Comparison of ENCODE assay signal across 19 cellular contexts in genomic region chr2:230557056-230557455, GRCh38.
DNase-seq lines count a peak whose midpoint lies in the region; ATAC-seq, FAIRE-seq and TF ChIP-seq lines count a peak whose summit lies in the region.
"Had no signal": no experiment of that assay in that cellular context is flagged by ENCODE, and none has a peak within 500 bp of the region (broad histone marks: within the 10 kb centered on the region; RNA-seq: fewer than 3 reads in every experiment).

No MANE protein-coding gene starts in this region.

- no peak overlapping the region for H3K4me3 Mint-ChIP-seq in stimulated activated memory B cell treated with anti-CD40 and anti-IgM and Interleukin-4, amounts not matched to agents 10 μg/mL and 1 μg/mL and 100 μg/mL, for 72 hours
- no peak overlapping the region for H3K4me3 Mint-ChIP-seq in activated T-helper 1 cell treated with anti-CD3 and anti-CD28 coated beads, Interleukin-12 subunit alpha, Interleukin-12 subunit beta, Interleukin-2, Interleukin-4 antibody, amounts not matched to agents 30 ng/mL and 10 ng/mL and 1 ng/mL, durations not matched to agents 14 hours and 24 hours and 36 hours
- H3K4me3 Mint-ChIP-seq: B cell; CD8-positive, alpha-beta T cell had no signal

- peak overlapping the region; percentile 25; the same call in 1 of the 3 replicates for H3K4me2 ChIP-seq in A549
- H3K4me2 ChIP-seq: BLaER1 treated with 17β-estradiol and CSF1 and Interleukin-3, amounts not matched to agents 10 nM and 100 nM had no signal

- no peak for TF ChIP-seq CTCF in A549 (IDR thresholded peaks at IDR 0.05)

- CTCF ChIA-PET in A549 (lab: Yijun Ruan, JAX), result no interaction called here

- no peak for TF ChIP-seq POLR2A in A549 (IDR thresholded peaks at IDR 0.05; ENCODE audit: low read length)

- H3K27me3 Mint-ChIP-seq in stimulated activated memory B cell treated with anti-CD40 and anti-IgM and Interleukin-4, amounts not matched to agents 10 μg/mL and 1 μg/mL and 100 μg/mL, for 72 hours, result no peaks in the 10 kb centered on the region
- peaks cover 4% of the 10 kb centered on the region for H3K27me3 Mint-ChIP-seq in activated T-helper 1 cell treated with anti-CD3 and anti-CD28 coated beads, Interleukin-12 subunit alpha, Interleukin-12 subunit beta, Interleukin-2, Interleukin-4 antibody, amounts not matched to agents 30 ng/mL and 10 ng/mL and 1 ng/mL, durations not matched to agents 14 hours and 24 hours and 36 hours (ENCODE audit: insufficient read depth)
- H3K27me3 Mint-ChIP-seq: B cell had no signal

- POLR2A ChIA-PET in A549 (lab: Yijun Ruan, JAX), result no interaction called here

- no peaks in the 10 kb centered on the region for H3K4me1 ChIP-seq in A549

- H3K4me1 Mint-ChIP-seq in stimulated activated memory B cell treated with anti-CD40 and anti-IgM and Interleukin-4, amounts not matched to agents 10 μg/mL and 1 μg/mL and 100 μg/mL, for 72 hours, result peaks cover 27% of the 10 kb centered on the region
- H3K4me1 Mint-ChIP-seq in activated T-helper 1 cell treated with anti-CD3 and anti-CD28 coated beads, Interleukin-12 subunit alpha, Interleukin-12 subunit beta, Interleukin-2, Interleukin-4 antibody, amounts not matched to agents 30 ng/mL and 10 ng/mL and 1 ng/mL, durations not matched to agents 14 hours and 24 hours and 36 hours (ENCODE audit: low read depth), result peaks cover 13% of the 10 kb centered on the region

- 0% methylated on average over 1 of the region's 1 CpG for WGBS in A549 (ENCODE audit: missing lambda C conversion rate)

- H3K27ac Mint-ChIP-seq in stimulated activated memory B cell treated with anti-CD40 and anti-IgM and Interleukin-4, amounts not matched to agents 10 μg/mL and 1 μg/mL and 100 μg/mL, for 72 hours, result peak overlapping the region; percentile 50
- no peak overlapping the region for H3K27ac Mint-ChIP-seq in activated T-helper 1 cell treated with anti-CD3 and anti-CD28 coated beads, Interleukin-12 subunit alpha, Interleukin-12 subunit beta, Interleukin-2, Interleukin-4 antibody, amounts not matched to agents 30 ng/mL and 10 ng/mL and 1 ng/mL, durations not matched to agents 14 hours and 24 hours and 36 hours
- H3K27ac Mint-ChIP-seq: B cell; CD8-positive, alpha-beta T cell had no signal

- ATAC-seq in A549, result no peak
- peak; percentile 75 for ATAC-seq in left colon
- no peak for ATAC-seq in stimulated activated memory B cell treated with anti-CD40 and anti-IgM and Interleukin-4, amounts not matched to agents 10 μg/mL and 1 μg/mL and 100 μg/mL, for 72 hours
- ATAC-seq in esophagus mucosa, result no peak
- ATAC-seq: CD8-positive, alpha-beta T cell had no signal

- H3K36me3 Mint-ChIP-seq in stimulated activated memory B cell treated with anti-CD40 and anti-IgM and Interleukin-4, amounts not matched to agents 10 μg/mL and 1 μg/mL and 100 μg/mL, for 72 hours, result peaks cover 10% of the 10 kb centered on the region
- peaks cover 9% of the 10 kb centered on the region for H3K36me3 Mint-ChIP-seq in activated T-helper 1 cell treated with anti-CD3 and anti-CD28 coated beads, Interleukin-12 subunit alpha, Interleukin-12 subunit beta, Interleukin-2, Interleukin-4 antibody, amounts not matched to agents 30 ng/mL and 10 ng/mL and 1 ng/mL, durations not matched to agents 14 hours and 24 hours and 36 hours (ENCODE audit: low read depth)
- H3K36me3 Mint-ChIP-seq: CD8-positive, alpha-beta T cell had no signal

- DNase-seq in A549 (ENCODE audit: low read depth in 1 of 2, low spot score in 1 of 2) (no peak), OCI-M1 (lab: John Stamatoyannopoulos, UW) (peak; percentile 42), left colon (no peak), EL (no peak)
- DNase-seq in activated T-helper 1 cell treated with anti-CD3 and anti-CD28 coated beads, Interleukin-12 subunit alpha, Interleukin-12 subunit beta, Interleukin-2, Interleukin-4 antibody, amounts not matched to agents 30 ng/mL and 10 ng/mL and 1 ng/mL, durations not matched to agents 14 hours and 24 hours and 36 hours (ENCODE audit: low spot score), result no peak
- DNase-seq: 8988T; Calu3; CD8-positive, alpha-beta T cell; DMS79 treated with DMSO at 0.1 percent for 48 hours; GM23248; HCEC 1CT; IMR-90 had no signal

- H3K4me3 ChIP-seq in A549, result no peak overlapping the region
- H3K4me3 ChIP-seq: BLaER1 treated with 17β-estradiol and CSF1 and Interleukin-3, amounts not matched to agents 10 nM and 100 nM; GM23248 had no signal

- FAIRE-seq in A549 (lab: Jason Lieb, UNC), result no peak
- FAIRE-seq: G401.6, GM12891, HTR-8/SVneo had no signal

- no peak for TF ChIP-seq RAD21 in A549 (conservative IDR thresholded peaks at IDR 0.05 in 1 of 2, IDR thresholded peaks at IDR 0.05 in 1 of 2)

- H3K27ac ChIP-seq in A549, result no peak overlapping the region; a peak in 1 of 6 replicates
- H3K27ac ChIP-seq: BLaER1 treated with 17β-estradiol and CSF1 and Interleukin-3, amounts not matched to agents 10 nM and 100 nM; GM23248 had no signal

- intact Hi-C loops in left colon (cut with DNase I, micrococcal nuclease), result no loop called here
- intact Hi-C loops in activated T-helper 1 cell treated with anti-CD3 and anti-CD28 coated beads, Interleukin-12 subunit alpha, Interleukin-12 subunit beta, Interleukin-2, Interleukin-4 antibody, amounts not matched to agents 30 ng/mL and 10 ng/mL and 1 ng/mL, durations not matched to agents 14 hours and 24 hours and 36 hours (cut with micrococcal nuclease), result no loop called here

- 0 out of 3 replicates have a peak, but pooled peaks cover 6% of the 10 kb centered on the region for H3K9me3 ChIP-seq in A549

- no peak for TF ChIP-seq EP300 in A549 (IDR thresholded peaks at IDR 0.05)

- peaks cover 16% of the 10 kb centered on the region for H3K9me3 Mint-ChIP-seq in stimulated activated memory B cell treated with anti-CD40 and anti-IgM and Interleukin-4, amounts not matched to agents 10 μg/mL and 1 μg/mL and 100 μg/mL, for 72 hours
- peaks cover 24% of the 10 kb centered on the region for H3K9me3 Mint-ChIP-seq in activated T-helper 1 cell treated with anti-CD3 and anti-CD28 coated beads, Interleukin-12 subunit alpha, Interleukin-12 subunit beta, Interleukin-2, Interleukin-4 antibody, amounts not matched to agents 30 ng/mL and 10 ng/mL and 1 ng/mL, durations not matched to agents 14 hours and 24 hours and 36 hours

TF ChIP-seq in A549, 52 proteins besides CTCF, POLR2A, EP300 and RAD21:
- TF ChIP-seq GATA3 (IDR thresholded peaks at IDR 0.05; ENCODE audit: borderline replicate concordance) (no peak), MAFK (IDR thresholded peaks at IDR 0.05; ENCODE audit: partially characterized antibody) (no peak), NPAS2 (CRISPR knock-in tag; IDR thresholded peaks at IDR 0.05; ENCODE audit: borderline replicate concordance) (no peak), NR3C1 (IDR thresholded peaks at IDR 0.05) (no peak), HOXA7 (CRISPR knock-in tag; IDR thresholded peaks at IDR 0.05) (no peak), CEBPB (IDR thresholded peaks at IDR 0.05) (no peak), REST (IDR thresholded peaks at IDR 0.05) (no peak), ESRRA (IDR thresholded peaks at IDR 0.05; ENCODE audit: borderline replicate concordance, low read length) (no peak), POLR2AphosphoS2 (conservative IDR thresholded peaks at IDR 0.05; ENCODE audit: low read length) (no peak), HOXB5 (CRISPR knock-in tag; IDR thresholded peaks at IDR 0.05) (no peak), ZNF302 (CRISPR knock-in tag; IDR thresholded peaks at IDR 0.05) (no peak), SMC3 (IDR thresholded peaks at IDR 0.05) (no peak), HES2 (IDR thresholded peaks at IDR 0.05) (no peak), JUN (IDR thresholded peaks at IDR 0.05) (no peak), E2F6 (IDR thresholded peaks at IDR 0.05; ENCODE audit: borderline replicate concordance, low read depth) (no peak), TFCP2L1 (CRISPR knock-in tag; IDR thresholded peaks at IDR 0.05) (no peak), HOXB13 (CRISPR knock-in tag; IDR thresholded peaks at IDR 0.05; ENCODE audit: low read depth) (no peak), RARB (CRISPR knock-in tag; IDR thresholded peaks at IDR 0.05) (no peak)
